24 cellular contexts compared by ENCODE assay signal in the genomic region with DNA sequence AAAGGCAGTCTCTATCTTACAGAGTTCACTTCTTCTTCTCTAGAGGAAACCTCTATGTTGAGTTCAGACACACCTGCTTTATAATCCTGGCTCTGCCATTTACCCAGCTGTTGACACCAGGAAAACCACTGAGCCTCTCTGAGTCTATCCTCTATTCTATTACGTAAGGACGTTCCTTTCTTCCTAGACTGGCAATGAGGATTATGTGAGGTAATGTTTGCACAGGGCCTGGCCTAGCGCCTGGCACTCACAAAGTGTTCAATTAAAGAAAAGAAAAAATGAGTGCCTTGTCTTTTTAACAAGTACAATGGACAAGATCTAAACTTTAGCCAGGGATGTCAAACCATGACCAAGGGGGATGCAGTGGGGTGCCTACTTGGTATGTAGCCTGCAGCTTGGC.
DNase-seq lines count a peak whose midpoint lies in the region; ATAC-seq and TF ChIP-seq lines count a peak whose summit lies in the region.
"Had no signal": no experiment of that assay in that cellular context is flagged by ENCODE, and none has a peak within 500 bp of the region (broad histone marks: within the 10 kb centered on the region; RNA-seq: fewer than 3 reads in every experiment).

No MANE protein-coding gene starts in this region.

- no peak overlapping the region for H3K9ac ChIP-seq in mammary epithelial cell (ENCODE audit: insufficient read depth, low read length)

- H3K36me3 ChIP-seq in mammary epithelial cell (ENCODE audit: insufficient read depth, low read length), result no peaks in the 10 kb centered on the region
- no peaks in the 10 kb centered on the region for H3K36me3 ChIP-seq in vagina
- H3K36me3 ChIP-seq: esophagus muscularis mucosa had no signal

- no peaks in the 10 kb centered on the region for H4K20me1 ChIP-seq in mammary epithelial cell (ENCODE audit: insufficient read depth, low read length)

- peaks cover 12% of the 10 kb centered on the region for H3K4me1 ChIP-seq in mammary epithelial cell (ENCODE audit: insufficient read depth, low read length)
- H3K4me1 ChIP-seq in vagina, result peaks cover 28% of the 10 kb centered on the region

- no TSS peak for BruUV-seq in MCF 10A (replicated peaks; lab: Mats Ljungman, UMichigan)
- BruUV-seq in mammary epithelial cell (replicated peaks; lab: Mats Ljungman, UMichigan), result no TSS peak

- H3K4me3 ChIP-seq in mammary epithelial cell (replicated peaks in 1 of 3; ENCODE audit: insufficient read depth in 1 of 3, low read depth in 2 of 3, low read length in 3 of 3) (no peak overlapping the region), vagina (no peak overlapping the region)
- H3K4me3 ChIP-seq: esophagus muscularis mucosa, skin epidermis had no signal

- H3K79me2 ChIP-seq in mammary epithelial cell (ENCODE audit: insufficient read depth, low read length), result no peaks in the 10 kb centered on the region

- CTCF ChIA-PET in MCF 10A (lab: Yijun Ruan, JAX), result no interaction called here
- CTCF ChIA-PET in mammary epithelial cell (lab: Charles Lee; ENCODE audit: low non-redundant PET), result no interaction called here

- H3K27me3 ChIP-seq in mammary epithelial cell (ENCODE audit: insufficient read depth, low read length) (no peaks in the 10 kb centered on the region), vagina (no peaks in the 10 kb centered on the region)
- H3K27me3 ChIP-seq: esophagus muscularis mucosa had no signal

- H3K27ac Mint-ChIP-seq in MCF 10A (ENCODE audit: low read depth, unreplicated experiment), result no peak overlapping the region
- H3K27ac Mint-ChIP-seq: activated naive CD4-positive, alpha-beta T cell treated with anti-CD3 and anti-CD28 coated beads, Interleukin-2, amount 50 U/mL, for 24 hours; activated T-helper 1 cell treated with anti-CD3 and anti-CD28 coated beads, Interleukin-12 subunit alpha, Interleukin-12 subunit beta, Interleukin-2, Interleukin-4 antibody, amounts not matched to agents 30 ng/mL and 10 ng/mL and 1 ng/mL, durations not matched to agents 14 hours and 24 hours and 36 hours; stimulated activated memory B cell treated with anti-CD40 and anti-IgM and Interleukin-4, amounts not matched to agents 10 μg/mL and 1 μg/mL and 100 μg/mL, for 72 hours had no signal

- POLR2A ChIA-PET in MCF 10A (lab: Yijun Ruan, JAX), result no interaction called here

- H3K9me3 ChIP-seq in mammary epithelial cell (replicated peaks; ENCODE audit: insufficient read depth, low read length), result no peaks in the 10 kb centered on the region
- no peaks in the 10 kb centered on the region for H3K9me3 ChIP-seq in vagina
- H3K9me3 ChIP-seq: esophagus muscularis mucosa had no signal

- H3K4me1 Mint-ChIP-seq in MCF 10A (ENCODE audit: insufficient read depth, unreplicated experiment), result peaks cover 24% of the 10 kb centered on the region
- H3K4me1 Mint-ChIP-seq: activated naive CD4-positive, alpha-beta T cell treated with anti-CD3 and anti-CD28 coated beads, Interleukin-2, amount 50 U/mL, for 24 hours had no signal

- TF ChIP-seq CTCF in MCF 10A (IDR thresholded peaks at IDR 0.05; ENCODE audit: unreplicated experiment) (no peak), mammary epithelial cell (conservative IDR thresholded peaks at IDR 0.05 in 1 of 2, IDR thresholded peaks at IDR 0.05 in 1 of 2; ENCODE audit: extremely low read depth in 1 of 2, insufficient read depth in 1 of 2, low read depth in 1 of 2, low read length in 2 of 2) (no peak), vagina (IDR thresholded peaks at IDR 0.05) (no peak)

- dilution Hi-C loops in mammary epithelial cell (cut with HindIII; ENCODE audit: low sequenced_read_pairs), result no loop called here

- peaks cover 20% of the 10 kb centered on the region for H3K9me3 Mint-ChIP-seq in MCF 10A (ENCODE audit: unreplicated experiment)

- H3K27ac ChIP-seq in mammary epithelial cell (ENCODE audit: insufficient read depth, low read depth, low read length), result no peak overlapping the region
- H3K27ac ChIP-seq in epithelial cell of prostate, result peak overlapping the region; percentile 89
- peak overlapping the region; percentile 66 for H3K27ac ChIP-seq in vagina
- H3K27ac ChIP-seq: esophagus muscularis mucosa had no signal

- TF ChIP-seq POLR2A in vagina (IDR thresholded peaks at IDR 0.05), result no peak

- no peaks in the 10 kb centered on the region for H3K36me3 Mint-ChIP-seq in MCF 10A (ENCODE audit: insufficient read depth, unreplicated experiment)
- H3K36me3 Mint-ChIP-seq: stimulated activated memory B cell treated with anti-CD40 and anti-IgM and Interleukin-4, amounts not matched to agents 10 μg/mL and 1 μg/mL and 100 μg/mL, for 72 hours had no signal

- H3K27me3 Mint-ChIP-seq in MCF 10A (ENCODE audit: insufficient read depth, unreplicated experiment), result no peaks in the 10 kb centered on the region
- H3K27me3 Mint-ChIP-seq: stimulated activated memory B cell treated with anti-CD40 and anti-IgM and Interleukin-4, amounts not matched to agents 10 μg/mL and 1 μg/mL and 100 μg/mL, for 72 hours had no signal

- H3K4me2 ChIP-seq in mammary epithelial cell (ENCODE audit: insufficient read depth, low read depth, low read length), result no peak overlapping the region

- intact Hi-C loops in MCF 10A (cut with micrococcal nuclease), result no loop called here
- intact Hi-C loops in mammary epithelial cell (cut with micrococcal nuclease), result no loop called here
- intact Hi-C loops in vagina (cut with DNase I), result no loop called here

- 57% methylated on average over 3 of the region's 3 CpGs for WGBS in mammary epithelial cell (ENCODE audit: low coverage, missing lambda C conversion rate)

- H3K4me3 Mint-ChIP-seq in MCF 10A (ENCODE audit: unreplicated experiment), result no peak overlapping the region
- H3K4me3 Mint-ChIP-seq: activated naive CD4-positive, alpha-beta T cell treated with anti-CD3 and anti-CD28 coated beads, Interleukin-2, amount 50 U/mL, for 24 hours; activated T-helper 1 cell treated with anti-CD3 and anti-CD28 coated beads, Interleukin-12 subunit alpha, Interleukin-12 subunit beta, Interleukin-2, Interleukin-4 antibody, amounts not matched to agents 30 ng/mL and 10 ng/mL and 1 ng/mL, durations not matched to agents 14 hours and 24 hours and 36 hours; stimulated activated memory B cell treated with anti-CD40 and anti-IgM and Interleukin-4, amounts not matched to agents 10 μg/mL and 1 μg/mL and 100 μg/mL, for 72 hours had no signal

- DNase-seq in MCF 10A (ENCODE audit: unreplicated experiment) (peak; percentile 47), mammary epithelial cell (no peak), epithelial cell of prostate (ENCODE audit: low read depth, low spot score) (peak; percentile 44), midbrain (lab: John Stamatoyannopoulos, UW) (peak; percentile 21), vagina (ENCODE audit: extremely low spot score in 2 of 2) (no peak), NCI-H128 (lab: John Stamatoyannopoulos, UW; ENCODE audit: unreplicated experiment) (no peak), KG1 (lab: John Stamatoyannopoulos, UW) (no peak)
- DNase-seq: 8988T; activated CD4-positive, alpha-beta T cell treated with anti-CD3 and anti-CD28 coated beads for 4 hours; effector CD8-positive, alpha-beta T cell; HCEC 1CT; NCI-H187 treated with DMSO at 0.1 percent for 48 hours; NCI-H345; NCI-H774; posterior cingulate gyrus; SIG-M5; stimulated activated CD4-positive, alpha-beta T cell treated with anti-CD3 and anti-CD28 coated beads, Interleukin-2, amount 100 ng/mL, for 24 hours; T-helper 1 cell had no signal

- in situ Hi-C loops in mammary epithelial cell (cut with MboI; ENCODE audit: low sequenced_read_pairs in 2 of 2), result no loop called here

- no peak for ATAC-seq in HG03097 (IDR thresholded peaks at IDR 0.05; ENCODE audit: low FRiP score, unreplicated experiment)
- ATAC-seq: stimulated activated memory B cell treated with anti-CD40 and anti-IgM and Interleukin-4, amounts not matched to agents 10 μg/mL and 1 μg/mL and 100 μg/mL, for 72 hours had no signal

- no peak overlapping the region for H2AFZ ChIP-seq in mammary epithelial cell (ENCODE audit: low read depth, low read length)

Comparison
In these comparisons a context has a peak if more than half of its experiments do, and no peak if none do; other contexts are left out.
1. DNase-seq: peak in MCF 10A (single experiment), epithelial cell of prostate (single experiment) and midbrain (single experiment); none in mammary epithelial cell (single experiment), vagina (0 of 2), NCI-H128 (single experiment) and KG1 (single experiment).